In genomic region chr15:84736375-84736774, GRCh38 we compare ENCODE assay signal across 9 cellular contexts. TPM values are rescaled to one million over a fixed set of nuclear protein-coding genes. Genes with fewer than 3 reads are reported as not detected.
DNase-seq lines count a peak whose midpoint lies in the region; FAIRE-seq lines count a peak whose summit lies in the region.
"Had no signal": no experiment of that assay in that cellular context is flagged by ENCODE, and none has a peak within 500 bp of the region (broad histone marks: within the 10 kb centered on the region; RNA-seq: fewer than 3 reads in every experiment).

No MANE protein-coding gene starts in this region.

- peak overlapping the region; percentile 98 for H3K27ac Mint-ChIP-seq in stimulated activated naive CD8-positive, alpha-beta T cell treated with anti-CD3 and anti-CD28 coated beads, Interleukin-15, Interleukin-2, amounts not matched to agents 100 ng/mL and 50 ng/mL, for 24 hours

- H3K9me3 Mint-ChIP-seq in stimulated activated naive CD8-positive, alpha-beta T cell treated with anti-CD3 and anti-CD28 coated beads, Interleukin-15, Interleukin-2, amounts not matched to agents 100 ng/mL and 50 ng/mL, for 24 hours, result no peaks in the 10 kb centered on the region

- DNase-seq in activated gamma-delta T cell treated with Interleukin-2 at 50 U/mL for 16 hours, result peak; percentile 53
- DNase-seq in activated gamma-delta T cell (lab: John Stamatoyannopoulos, UW), result no peak
- peak; percentile 26 for DNase-seq in M059J (ENCODE audit: low read depth)
- peak; percentile 74 for DNase-seq in activated naive CD4-positive, alpha-beta T cell treated with Interleukin-2 at 50 U/mL for 16 hours
- DNase-seq in HTR-8/SVneo (ENCODE audit: insufficient read length, low spot score), result no peak
- no peak for DNase-seq in NCI-H1092 treated with DMSO at 0.1 percent for 48 hours (lab: John Stamatoyannopoulos, UW)
- DNase-seq in HUDEP-2 (lab: John Stamatoyannopoulos, UW; ENCODE audit: unreplicated experiment in 76 of 76), result no peak

- no peaks in the 10 kb centered on the region for H3K36me3 Mint-ChIP-seq in stimulated activated naive CD8-positive, alpha-beta T cell treated with anti-CD3 and anti-CD28 coated beads, Interleukin-15, Interleukin-2, amounts not matched to agents 100 ng/mL and 50 ng/mL, for 24 hours (ENCODE audit: low read depth)

- peak overlapping the region; percentile 63 for H3K4me3 Mint-ChIP-seq in stimulated activated naive CD8-positive, alpha-beta T cell treated with anti-CD3 and anti-CD28 coated beads, Interleukin-15, Interleukin-2, amounts not matched to agents 100 ng/mL and 50 ng/mL, for 24 hours

- no peak for FAIRE-seq in HTR-8/SVneo (lab: Jason Lieb, UNC)
- FAIRE-seq: islet of Langerhans had no signal

- peaks cover 51% of the 10 kb centered on the region for H3K4me1 Mint-ChIP-seq in stimulated activated naive CD8-positive, alpha-beta T cell treated with anti-CD3 and anti-CD28 coated beads, Interleukin-15, Interleukin-2, amounts not matched to agents 100 ng/mL and 50 ng/mL, for 24 hours (ENCODE audit: low read depth)

- H3K27me3 Mint-ChIP-seq in stimulated activated naive CD8-positive, alpha-beta T cell treated with anti-CD3 and anti-CD28 coated beads, Interleukin-15, Interleukin-2, amounts not matched to agents 100 ng/mL and 50 ng/mL, for 24 hours, result no peaks in the 10 kb centered on the region

RNA-seq across cellular contexts. Expression of gene ZNF592, which starts 12.0 kb away (rescaled TPM):
- total RNA-seq in M059J (2014; rRNA removed; shearing (Covaris generic)), result 6.2 and 13.1 TPM in 2 replicates

RNA-seq across cellular contexts. Expression of gene SEC11A, which starts 20.4 kb away (rescaled TPM):
- total RNA-seq in M059J (2014; rRNA removed; shearing (Covaris generic)), result 214 and 270 TPM in 2 replicates

Comparison
In these comparisons a context has a peak if more than half of its experiments do, and no peak if none do; other contexts are left out.
1. DNase-seq: peak in activated gamma-delta T cell treated with Interleukin-2 at 50 U/mL for 16 hours (single experiment), M059J (single experiment) and activated naive CD4-positive, alpha-beta T cell treated with Interleukin-2 at 50 U/mL for 16 hours (single experiment); none in activated gamma-delta T cell (single experiment), HTR-8/SVneo (single experiment), NCI-H1092 treated with DMSO at 0.1 percent for 48 hours (single experiment) and HUDEP-2 (0 of 76).